In genomic region chr7:20330797-20331230, GRCh38 we compare ENCODE assay signal across 8 cellular contexts. TPM values are rescaled to one million over a fixed set of nuclear protein-coding genes. Genes with fewer than 3 reads are reported as not detected.
A peak's percentile ranks its signal among the peaks of the same experiment; 100 is the strongest.
DNase-seq lines count a peak whose midpoint lies in the region; FAIRE-seq and TF ChIP-seq lines count a peak whose summit lies in the region.

ITGB8 (plus strand) TSS chr7:20330900; CDS start chr7:20331807, 907 bp downstream.

- 0 to 1% (median 1%) methylated on average over 22 to 42 of the region's 42 CpGs for WGBS in small intestine, 3 donors

- H3K4me1 ChIP-seq in small intestine (ENCODE audit: control insufficient read depth in 2 of 2, insufficient read depth in 1 of 2, low read depth in 1 of 2, low read length in 1 of 2), result no peaks in the 10 kb centered on the region

- no peak for FAIRE-seq in small intestine (lab: Jason Lieb, UNC)

- H3K4me3 Mint-ChIP-seq in HFFc6, result peak within 1 kb of the TSS; percentile 93

- H3K4me3 ChIP-seq in GM12864 (ENCODE audit: low read depth, low read length) (peak within 1 kb of the TSS; percentile 73), astrocyte of the cerebellum (ENCODE audit: low read depth, low read length) (peak within 1 kb of the TSS; percentile 83), iPS-18c (ENCODE audit: insufficient read depth, low read depth, low read length) (peak within 1 kb of the TSS; percentile 77), small intestine (ENCODE audit: low read depth in 1 of 2, low read length in 2 of 2) (peak within 1 kb of the TSS; percentile 50 to 80)

- peak within 1 kb of the TSS; percentile 78 for H3K27ac Mint-ChIP-seq in HFFc6

- H3K4me1 Mint-ChIP-seq in HFFc6 (ENCODE audit: low read depth), result peaks cover 23% of the 10 kb centered on the region

- H3K27me3 Mint-ChIP-seq in HFFc6 (ENCODE audit: insufficient read depth), result peaks cover 8% of the 10 kb centered on the region

- in situ Hi-C loops in astrocyte of the cerebellum (cut with HindIII; ENCODE audit: low sequenced_read_pairs), result no loop called here

- H3K27ac ChIP-seq in 22Rv1 (peak within 1 kb of the TSS; percentile 93), small intestine (ENCODE audit: low read depth in 1 of 2, low read length in 1 of 2) (peak within 1 kb of the TSS; percentile 87 to 98)

- no peaks in the 10 kb centered on the region for H3K9me3 Mint-ChIP-seq in HFFc6

- H3K36me3 Mint-ChIP-seq in HFFc6 (ENCODE audit: low read depth), result no peaks in the 10 kb centered on the region

- no peaks in the 10 kb centered on the region for H3K27me3 ChIP-seq in small intestine (ENCODE audit: control insufficient read depth in 2 of 2, insufficient read depth in 2 of 2, low read length in 2 of 2)

- H3K9me3 ChIP-seq in iPS-18c (ENCODE audit: control insufficient read depth, insufficient read depth, low read length) (no peaks in the 10 kb centered on the region), small intestine (ENCODE audit: control insufficient read depth, low read depth) (no peaks in the 10 kb centered on the region)

- DNase-seq in GM12864 (ENCODE audit: low read depth) (peak; percentile 4), HFFc6 (no peak), NCI-H1105 (lab: John Stamatoyannopoulos, UW) (peak; percentile 59), astrocyte of the cerebellum (ENCODE audit: low read depth) (no peak), small intestine (peak; percentile 47), superior temporal gyrus (ENCODE audit: extremely low spot score) (no peak)

- no peak for TF ChIP-seq CTCF in 22Rv1 (IDR thresholded peaks at IDR 0.05)
- no peak for TF ChIP-seq CTCF in GM12864 (IDR thresholded peaks at IDR 0.05; ENCODE audit: low read depth, low read length, missing control alignments)
- no peak for TF ChIP-seq CTCF in HFFc6 (IDR thresholded peaks at IDR 0.05)
- no peak for TF ChIP-seq CTCF in astrocyte of the cerebellum (IDR thresholded peaks at IDR 0.05; ENCODE audit: low read depth, low read length, missing control alignments)

- no peaks in the 10 kb centered on the region for H3K36me3 ChIP-seq in small intestine (ENCODE audit: control insufficient read depth in 2 of 2, insufficient read depth in 2 of 2, low read length in 2 of 2)

RNA-seq across cellular contexts. Expression of gene ITGB8, which starts in this region (rescaled TPM):
- total RNA-seq in HFFc6 (2021; fragmentation: NEBNext Ultra II Directional; extraction: Animal tissue kit (Norgen Biotek cat#: 25700)), result not detected
- polyA plus RNA-seq in small intestine, result 1 to 10 TPM in 1 of 3 donors, under 1 TPM in 2; 0.45 to 3.3 (median 0.54) TPM

Comparison
In these comparisons a context has a peak if more than half of its experiments do, and no peak if none do; other contexts are left out.
1. DNase-seq: peak in GM12864 (single experiment), NCI-H1105 (single experiment) and small intestine (single experiment); none in HFFc6 (single experiment), astrocyte of the cerebellum (single experiment) and superior temporal gyrus (single experiment).
2. Peak in every context shown above with its lines, with median percentiles within 50 percentile points of each other: H3K4me3 ChIP-seq.